In the genomic region with DNA sequence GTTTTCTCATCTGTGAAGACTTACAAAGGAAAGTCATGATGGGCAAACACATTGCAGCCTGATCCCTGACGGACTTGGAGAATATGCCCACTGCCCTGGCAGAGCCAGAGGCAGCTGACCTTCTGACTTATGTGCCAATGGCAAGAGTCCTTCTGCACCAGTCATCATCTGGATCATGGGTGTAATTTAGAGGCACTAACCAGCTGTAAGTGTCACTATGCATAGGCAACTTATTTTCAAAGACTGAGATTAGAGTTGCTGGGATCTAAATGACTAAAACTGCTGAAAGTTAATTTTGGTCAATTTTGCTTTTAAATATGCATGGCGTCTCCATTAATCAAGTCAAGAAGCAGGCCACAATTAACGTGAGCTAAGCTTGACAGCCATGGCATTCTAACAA, we compare ENCODE assay signal across 22 cellular contexts.
"Had no signal": no experiment of that assay in that cellular context is flagged by ENCODE, and none has a peak within 500 bp of the region (broad histone marks: within the 10 kb centered on the region; RNA-seq: fewer than 3 reads in every experiment).

No MANE protein-coding gene starts in this region.

- H3K9me3 Mint-ChIP-seq: natural killer cell treated with Interleukin-12 subunit alpha and Interleukin-12 subunit beta and Interleukin-15 and Interleukin-18, amount 100 ng/mL, for 72 hours; neural crest cell; stimulated activated naive CD8-positive, alpha-beta T cell treated with anti-CD3 and anti-CD28 coated beads, Interleukin-15, amount 100 ng/mL, for 72 hours had no signal

- H3K4me3 Mint-ChIP-seq: mesothelial cell of epicardium; naive B cell; natural killer cell treated with Interleukin-12 subunit alpha and Interleukin-12 subunit beta and Interleukin-15 and Interleukin-18, amount 100 ng/mL, for 72 hours; neural crest cell; stimulated activated naive CD8-positive, alpha-beta T cell treated with anti-CD3 and anti-CD28 coated beads, Interleukin-15, amount 100 ng/mL, for 72 hours had no signal

- H3K27me3 Mint-ChIP-seq: naive B cell; progenitor cell of endocrine pancreas; stimulated activated naive CD8-positive, alpha-beta T cell treated with anti-CD3 and anti-CD28 coated beads, Interleukin-15, amount 100 ng/mL, for 72 hours had no signal

- DNase-seq: cortex of kidney; dorsolateral prefrontal cortex; effector CD4-positive, alpha-beta T cell; hypothalamus; left ventricle myocardium superior; lower lobe of right lung; mucosa of descending colon; naive B cell; right lobe of liver; small intestine; stimulated activated CD4-positive, alpha-beta T cell treated with anti-CD3 and anti-CD28 coated beads, Interleukin-15, amount 100 ng/mL, for 24 hours; stimulated activated CD4-positive, alpha-beta T cell treated with anti-CD3 and anti-CD28 coated beads, Interleukin-4, amount 100 ng/mL, for 1 hour; stimulated activated CD8-positive, alpha-beta memory T cell treated with anti-CD3 and anti-CD28 coated beads, Interleukin-4, amount 100 ng/mL, for 48 hours; stimulated activated naive CD4-positive, alpha-beta T cell; stimulated activated naive CD8-positive, alpha-beta T cell treated with anti-CD3 and anti-CD28 coated beads, Interleukin-15, amount 100 ng/mL, for 72 hours; transverse colon; upper lobe of right lung; uterus had no signal

- H3K4me1 Mint-ChIP-seq: stimulated activated naive CD8-positive, alpha-beta T cell treated with anti-CD3 and anti-CD28 coated beads, Interleukin-15, amount 100 ng/mL, for 72 hours had no signal

- ATAC-seq: left ventricle myocardium superior; lower lobe of right lung; mucosa of descending colon; natural killer cell treated with Interleukin-12 subunit alpha and Interleukin-12 subunit beta and Interleukin-15 and Interleukin-18, amount 100 ng/mL, for 72 hours; right lobe of liver; stimulated activated naive CD8-positive, alpha-beta T cell treated with anti-CD3 and anti-CD28 coated beads, Interleukin-15, amount 100 ng/mL, for 72 hours; upper lobe of right lung had no signal

- H3K36me3 Mint-ChIP-seq: naive B cell; natural killer cell treated with Interleukin-12 subunit alpha and Interleukin-12 subunit beta and Interleukin-15 and Interleukin-18, amount 100 ng/mL, for 72 hours had no signal

- H3K27ac Mint-ChIP-seq: mesothelial cell of epicardium; natural killer cell treated with Interleukin-12 subunit alpha and Interleukin-12 subunit beta and Interleukin-15 and Interleukin-18, amount 100 ng/mL, for 72 hours; progenitor cell of endocrine pancreas had no signal
